Comparison of ENCODE assay signal across 14 cellular contexts in the genomic region with DNA sequence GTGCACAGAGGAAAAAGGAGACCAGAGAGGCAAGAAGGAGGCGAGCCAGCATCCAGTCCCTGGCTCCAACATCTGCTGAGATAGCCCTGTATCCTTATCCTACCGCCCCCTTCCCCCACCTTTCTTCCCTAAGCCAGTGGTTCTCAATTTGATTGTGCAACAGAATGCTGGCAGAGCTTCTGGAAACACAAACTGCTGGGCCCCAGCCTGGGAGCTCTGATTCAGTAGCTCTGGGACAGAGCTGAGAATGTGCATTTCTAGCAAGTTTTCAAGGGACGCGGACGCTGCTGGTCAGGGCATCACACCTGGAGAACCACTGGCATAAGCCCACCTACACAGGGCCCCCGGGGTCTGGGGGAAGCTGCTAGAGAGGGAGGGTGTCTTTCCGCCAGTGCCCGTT. TPM values are rescaled to one million over a fixed set of nuclear protein-coding genes. Genes with fewer than 3 reads are reported as not detected.
DNase-seq lines count a peak whose midpoint lies in the region; ATAC-seq and TF ChIP-seq lines count a peak whose summit lies in the region.
"Had no signal": no experiment of that assay in that cellular context is flagged by ENCODE, and none has a peak within 500 bp of the region (broad histone marks: within the 10 kb centered on the region; RNA-seq: fewer than 3 reads in every experiment).

No MANE protein-coding gene starts in this region.

- ATAC-seq in Panc1 (0 out of 2 replicates have a peak, but pooled peaks have one; percentile 34), heart left ventricle (peak; percentile 65 to 92 (median 82)), psoas muscle (peak in 3 of 4 donors; percentile 74 to 83 (median 81)), GM21737 (IDR thresholded peaks at IDR 0.05; ENCODE audit: unreplicated experiment) (no peak)
- ATAC-seq in activated naive CD4-positive, alpha-beta T cell treated with anti-CD3 and anti-CD28 coated beads, Interleukin-2, amount 50 U/mL, for 72 hours, result no peak

- H3K36me3 Mint-ChIP-seq in activated naive CD4-positive, alpha-beta T cell treated with anti-CD3 and anti-CD28 coated beads, Interleukin-2, amount 50 U/mL, for 72 hours, result no peaks in the 10 kb centered on the region
- H3K36me3 Mint-ChIP-seq: activated naive CD8-positive, alpha-beta T cell treated with anti-CD3 and anti-CD28 coated beads, Interleukin-2, amount 10 ng/mL, durations not matched to agents 7 days and 5 days had no signal

- in situ Hi-C loops in Panc1 (cut with HindIII; ENCODE audit: low pct_unique_long_range_greater_than_20kb, low sequenced_read_pairs), result no loop called here

- BruUV-seq in Panc1 (replicated peaks; lab: Mats Ljungman, UMichigan), result no TSS peak

- H3K9me3 ChIP-seq in Panc1 (ENCODE audit: control insufficient read depth, insufficient read depth, low read depth, low read length) (no peaks in the 10 kb centered on the region), heart left ventricle (no peaks in the 10 kb centered on the region), psoas muscle (no peaks in the 10 kb centered on the region)

- H3K27me3 ChIP-seq in Panc1 (ENCODE audit: control insufficient read depth, insufficient read depth, low read length), result no peaks in the 10 kb centered on the region
- H3K27me3 ChIP-seq in heart left ventricle, result no peaks in the 10 kb centered on the region
- peaks cover 0 to 8% (median 2%) of the 10 kb centered on the region in 3 donors for H3K27me3 ChIP-seq in psoas muscle (ENCODE audit: insufficient read depth in 3 of 3, low read length in 2 of 3)

- intact Hi-C loops in Panc1 (cut with micrococcal nuclease; ENCODE audit: unreplicated experiment) (no loop called here), heart left ventricle (cut with DNase I) (no loop called here), psoas muscle (cut with DNase I) (no loop called here)

- H3K36me3 ChIP-seq in Panc1 (ENCODE audit: control insufficient read depth, insufficient read depth, low read length) (no peaks in the 10 kb centered on the region), heart left ventricle (no peaks in the 10 kb centered on the region), psoas muscle (ENCODE audit: insufficient read depth in 1 of 2, low read depth in 1 of 2) (no peaks in the 10 kb centered on the region)

- POLR2A ChIA-PET in Panc1 (lab: Charles Lee), result no interaction called here

- H3K27ac ChIP-seq in Panc1 (ENCODE audit: low read length) (no peak overlapping the region), heart left ventricle (peak overlapping the region in 3 of 12 donors; percentile 7 to 75 (median 48)), psoas muscle (no peak overlapping the region)
- H3K27ac ChIP-seq: HL-60, parathyroid adenoma had no signal

- DNase-seq in AG08395 (ENCODE audit: low spot score) (peak; percentile 76), Panc1 (ENCODE audit: low read depth, low spot score) (no peak), heart left ventricle (peak in 4 of 5 donors; percentile 28 to 78 (median 55)), psoas muscle (peak; percentile 53 to 68), NCI-H1092 (lab: John Stamatoyannopoulos, UW) (no peak), NCI-H446 treated with DMSO at 0.1 percent for 48 hours (lab: John Stamatoyannopoulos, UW) (no peak)
- no peak for DNase-seq in activated naive CD4-positive, alpha-beta T cell treated with anti-CD3 and anti-CD28 coated beads, Interleukin-2, amount 50 U/mL, for 72 hours (ENCODE audit: low spot score in 2 of 2)
- DNase-seq: activated CD4-positive, alpha-beta T cell treated with anti-CD3 and anti-CD28 coated beads, Interleukin-2, amount 50 U/mL, for 4 hours; activated naive CD8-positive, alpha-beta T cell treated with anti-CD3 and anti-CD28 coated beads, Interleukin-2, amount 10 ng/mL, durations not matched to agents 7 days and 5 days; NCI-H1105 treated with DMSO at 0.1 percent for 48 hours had no signal

- TF ChIP-seq CTCF in Panc1 (IDR thresholded peaks at IDR 0.05) (no peak), heart left ventricle (IDR thresholded peaks at IDR 0.05) (no peak), psoas muscle (IDR thresholded peaks at IDR 0.05) (no peak)

- 47 to 57% (median 51%) methylated on average over 7 to 8 of the region's 8 CpGs for WGBS in heart left ventricle, 4 donors
- 28 to 30% (median 29%) methylated on average over 8 of the region's 8 CpGs for WGBS in psoas muscle, 3 donors

- CTCF ChIA-PET in Panc1 (lab: Charles Lee), result no interaction called here

- no peaks in the 10 kb centered on the region for H3K4me1 ChIP-seq in Panc1 (ENCODE audit: control insufficient read depth, insufficient read depth, low read length)
- H3K4me1 ChIP-seq in heart left ventricle, result peaks cover 0 to 11% (median 6%) of the 10 kb centered on the region in 12 donors
- no peaks in the 10 kb centered on the region for H3K4me1 ChIP-seq in psoas muscle
- H3K4me1 ChIP-seq: parathyroid adenoma had no signal

- H3K4me3 ChIP-seq in Panc1 (ENCODE audit: low read depth in 2 of 2, low read length in 2 of 2) (no peak overlapping the region), heart left ventricle (no peak overlapping the region), psoas muscle (no peak overlapping the region)

- no peaks in the 10 kb centered on the region for H3K9me3 Mint-ChIP-seq in activated naive CD4-positive, alpha-beta T cell treated with anti-CD3 and anti-CD28 coated beads, Interleukin-2, amount 50 U/mL, for 72 hours
- H3K9me3 Mint-ChIP-seq: activated naive CD8-positive, alpha-beta T cell treated with anti-CD3 and anti-CD28 coated beads, Interleukin-2, amount 10 ng/mL, durations not matched to agents 7 days and 5 days had no signal

- no peak overlapping the region for H3K27ac Mint-ChIP-seq in activated naive CD4-positive, alpha-beta T cell treated with anti-CD3 and anti-CD28 coated beads, Interleukin-2, amount 50 U/mL, for 72 hours

- no peak for TF ChIP-seq POLR2A in heart left ventricle (IDR thresholded peaks at IDR 0.05)

RNA-seq across cellular contexts. Expression of a gene that starts 21.1 kb away (rescaled TPM):
- total RNA-seq in Panc1 (2021; ENCODE audit: unreplicated experiment), result 0.39 TPM
- 0.73 TPM for polyA plus RNA-seq in Panc1 (2012; ENCODE audit: insufficient read length)
- 1 to 10 TPM in 1 of 9 donors, under 1 TPM in 1, not detected in 7; 0.61 to 1.4 TPM for total RNA-seq in heart left ventricle
- polyA plus RNA-seq in heart left ventricle, result not detected
- not detected for total RNA-seq in psoas muscle
- under 1 TPM in 1 of 3 donors, not detected in 2; 0.10 TPM for polyA plus RNA-seq in psoas muscle
- total RNA-seq in activated naive CD4-positive, alpha-beta T cell treated with anti-CD3 and anti-CD28 coated beads, Interleukin-2, amount 50 U/mL, for 72 hours, result not detected
- total RNA-seq: T-helper 1 cell treated with Interleukin-12 subunit alpha and Interleukin-12 subunit beta and Interleukin-4 antibody, amounts not matched to agents 30 ng/mL and 1 ng/mL, for 36 hours had no signal

RNA-seq across cellular contexts. Expression of a gene that starts 21.7 kb away (rescaled TPM):
- 3.0 TPM for total RNA-seq in Panc1 (2021; ENCODE audit: unreplicated experiment)
- polyA plus RNA-seq in Panc1 (2012; ENCODE audit: insufficient read length), result 4.8 TPM
- total RNA-seq in heart left ventricle, result 1 to 10 TPM; 2.3 to 6.9 (median 4.6) TPM
- 1 to 10 TPM; 1.6 to 4.6 TPM for polyA plus RNA-seq in heart left ventricle
- 1 to 10 TPM; 1.1 to 3.6 (median 1.5) TPM for total RNA-seq in psoas muscle
- under 1 TPM; 0.64 to 0.91 (median 0.76) TPM for polyA plus RNA-seq in psoas muscle
- 1 to 10 TPM; 1.4 to 2.3 TPM for total RNA-seq in activated naive CD4-positive, alpha-beta T cell treated with anti-CD3 and anti-CD28 coated beads, Interleukin-2, amount 50 U/mL, for 72 hours

Comparison
In these comparisons a context has a peak if more than half of its experiments do, and no peak if none do; other contexts are left out.
1. DNase-seq: peak in AG08395 (single experiment), heart left ventricle (4 of 5) and psoas muscle (2 of 2); none in Panc1 (single experiment), NCI-H1092 (single experiment), activated naive CD4-positive, alpha-beta T cell treated with anti-CD3 and anti-CD28 coated beads, Interleukin-2, amount 50 U/mL, for 72 hours (0 of 2) and NCI-H446 treated with DMSO at 0.1 percent for 48 hours (single experiment).
2. ATAC-seq: peak in Panc1 (single experiment), heart left ventricle (4 of 4) and psoas muscle (3 of 4); none in GM21737 (single experiment) and activated naive CD4-positive, alpha-beta T cell treated with anti-CD3 and anti-CD28 coated beads, Interleukin-2, amount 50 U/mL, for 72 hours (0 of 2).